Comparison of ENCODE assay signal across 23 cellular contexts in the genomic region with DNA sequence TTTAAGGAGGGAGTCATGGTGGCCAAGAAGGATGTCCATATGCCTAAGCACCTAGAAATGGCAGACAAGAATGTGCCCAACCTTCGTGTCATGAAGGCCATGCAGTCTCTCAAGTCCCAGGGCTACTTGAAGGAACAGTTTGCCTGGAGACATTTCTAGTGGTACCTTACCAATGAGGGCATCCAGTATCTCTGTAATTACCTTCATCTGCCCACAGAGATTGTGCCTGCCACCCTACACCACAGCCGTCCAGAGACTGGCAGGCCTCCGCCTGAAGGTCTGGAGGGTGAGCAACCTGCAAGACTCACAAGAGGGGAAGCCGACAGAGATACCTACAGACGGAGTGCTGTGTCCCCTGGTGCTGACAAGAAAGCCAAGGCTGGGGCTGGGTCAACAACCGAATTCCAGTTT.
DNase-seq lines count a peak whose midpoint lies in the region; ATAC-seq, FAIRE-seq and TF ChIP-seq lines count a peak whose summit lies in the region.
"Had no signal": no experiment of that assay in that cellular context is flagged by ENCODE, and none has a peak within 500 bp of the region (broad histone marks: within the 10 kb centered on the region; RNA-seq: fewer than 3 reads in every experiment).

No MANE protein-coding gene starts in this region.

- H3K4me3 Mint-ChIP-seq in activated CD4-positive, alpha-beta memory T cell treated with anti-CD3 and anti-CD28 coated beads, Interleukin-2, amount 10 ng/mL, durations not matched to agents 7 days and 5 days = no peak overlapping the region
- no peak overlapping the region for H3K4me3 Mint-ChIP-seq in activated CD4-positive, alpha-beta memory T cell treated with anti-CD3 and anti-CD28 coated beads for 36 hours
- no peak overlapping the region for H3K4me3 Mint-ChIP-seq in progenitor cell of endocrine pancreas (ENCODE audit: low read depth)
- H3K4me3 Mint-ChIP-seq: CD4-positive, alpha-beta T cell had no signal

- H3K27me3 Mint-ChIP-seq in activated CD4-positive, alpha-beta memory T cell treated with anti-CD3 and anti-CD28 coated beads, Interleukin-2, amount 10 ng/mL, durations not matched to agents 7 days and 5 days = no peaks in the 10 kb centered on the region
- H3K27me3 Mint-ChIP-seq in activated CD4-positive, alpha-beta memory T cell treated with anti-CD3 and anti-CD28 coated beads for 36 hours = peaks cover 6% of the 10 kb centered on the region
- H3K27me3 Mint-ChIP-seq in progenitor cell of endocrine pancreas = no peaks in the 10 kb centered on the region
- H3K27me3 Mint-ChIP-seq: CD4-positive, alpha-beta T cell had no signal

- no TSS peak for BruUV-seq in K562 (replicated peaks; lab: Mats Ljungman, UMichigan)

- in situ Hi-C loops in K562 (cut with MboI) = loop anchor here (25.0 kb wide), 1 partner anchor 1610 kb away; a partner anchor contains a TSS

- H3K79me2 ChIP-seq in OCI-LY1 (ENCODE audit: insufficient read depth, low read length) = no peaks in the 10 kb centered on the region
- H3K79me2 ChIP-seq in K562 (ENCODE audit: control insufficient read depth, insufficient read depth, low read length) = peaks cover 96% of the 10 kb centered on the region

- FAIRE-seq in K562 (lab: Jason Lieb, UNC) = no peak
- FAIRE-seq: urothelium cell line had no signal

- CTCF ChIA-PET in activated CD4-positive, alpha-beta memory T cell treated with anti-CD3 and anti-CD28 coated beads, Interleukin-2, amount 10 ng/mL, durations not matched to agents 7 days and 5 days (lab: Charles Lee) = interaction anchor here (1.0 kb wide), 1 partner anchor 15 kb away, joined by 3 read pairs; a partner anchor contains a TSS
- CTCF ChIA-PET in activated CD4-positive, alpha-beta memory T cell treated with anti-CD3 and anti-CD28 coated beads for 36 hours (lab: Charles Lee) = no interaction called here
- CTCF ChIA-PET in K562 (lab: Yijun Ruan, JAX; ENCODE audit: low intra/inter-chr PET ratio) = no interaction called here

- H3K9ac ChIP-seq in OCI-LY1 (ENCODE audit: low read length) = peak overlapping the region; percentile 31; the same call in 1 of the 2 replicates
- H3K9ac ChIP-seq in K562 (ENCODE audit: insufficient read depth in 1 of 2, low read depth in 2 of 2, low read length in 2 of 2) = peak overlapping the region; percentile 89 to 98

- intact Hi-C loops in activated CD4-positive, alpha-beta memory T cell treated with anti-CD3 and anti-CD28 coated beads for 36 hours (cut with micrococcal nuclease) = no loop called here
- intact Hi-C loops in K562 (cut with micrococcal nuclease) (loop anchor here (10.0 kb wide), 1 partner anchor 1633 kb away; a partner anchor contains a TSS), heart left ventricle (cut with DNase I) (loop anchor here in 7 of 10 donors (5.0 to 10.0 kb wide), 8 partner anchors 45 to 177 kb away; a partner anchor contains a TSS)

- H3K36me3 Mint-ChIP-seq in activated CD4-positive, alpha-beta memory T cell treated with anti-CD3 and anti-CD28 coated beads, Interleukin-2, amount 10 ng/mL, durations not matched to agents 7 days and 5 days (ENCODE audit: low read depth) = peaks cover 15% of the 10 kb centered on the region
- peaks cover 17% of the 10 kb centered on the region for H3K36me3 Mint-ChIP-seq in activated CD4-positive, alpha-beta memory T cell treated with anti-CD3 and anti-CD28 coated beads for 36 hours
- no peaks in the 10 kb centered on the region for H3K36me3 Mint-ChIP-seq in progenitor cell of endocrine pancreas (ENCODE audit: insufficient read depth)

- H3K4me1 ChIP-seq in OCI-LY1 (ENCODE audit: insufficient read depth, low read length, severe bottlenecking) (peaks cover 61% of the 10 kb centered on the region), K562 (replicated peaks in 1 of 2; ENCODE audit: control insufficient read depth in 2 of 2, insufficient read depth in 2 of 2, low read length in 2 of 2) (peaks cover 10 to 13% of the 10 kb centered on the region in 2 experiments; a peak in 3 of 5 replicates), heart left ventricle (peaks cover 0 to 53% (median 12%) of the 10 kb centered on the region in 12 donors)

- WGBS in K562 (ENCODE audit: insufficient coverage, low coverage, missing lambda C conversion rate) = 3% methylated on average over 6 of the region's 6 CpGs
- 85 to 95% (median 89%) methylated on average over 6 of the region's 6 CpGs for WGBS in heart left ventricle, 4 donors

- H3K27ac ChIP-seq in OCI-LY1 (ENCODE audit: low read depth, low read length, poor library complexity, severe bottlenecking) (peak overlapping the region; percentile 99), K562 (ENCODE audit: extremely low read depth, low read depth, low read length) (peak overlapping the region; percentile 99), heart left ventricle (no peak overlapping the region)
- H3K27ac ChIP-seq: ascending aorta, esophagus squamous epithelium, SJSA1 had no signal

- TF ChIP-seq CTCF in OCI-LY1 (IDR thresholded peaks at IDR 0.05; ENCODE audit: low read length) (no peak), K562 (IDR thresholded peaks at IDR 0.05 in 2 of 3, conservative IDR thresholded peaks at IDR 0.05 in 1 of 3; ENCODE audit: insufficient read depth in 2 of 3, low read depth in 1 of 3, low read length in 3 of 3) (no peak), progenitor cell of endocrine pancreas (IDR thresholded peaks at IDR 0.05; ENCODE audit: unreplicated experiment) (no peak), heart left ventricle (IDR thresholded peaks at IDR 0.05) (no peak)

- no peaks in the 10 kb centered on the region for H3K9me1 ChIP-seq in K562 (ENCODE audit: control insufficient read depth, insufficient read depth, low read length)

- peak overlapping the region; percentile 18; the same call in 1 of the 2 replicates for H3K4me2 ChIP-seq in OCI-LY1 (ENCODE audit: low read length)
- peak overlapping the region; percentile 86 for H3K4me2 ChIP-seq in K562 (ENCODE audit: insufficient read depth, low read length)

- TF ChIP-seq EP300 in K562 (IDR thresholded peaks at IDR 0.05; ENCODE audit: low read length) = no peak

- no peak for DNase-seq in activated CD4-positive, alpha-beta memory T cell treated with anti-CD3 and anti-CD28 coated beads, Interleukin-2, amount 10 ng/mL, durations not matched to agents 7 days and 5 days
- no peak for DNase-seq in activated CD4-positive, alpha-beta memory T cell treated with anti-CD3 and anti-CD28 coated beads for 36 hours
- peak in 1 of 4 experiments; percentile 72 for DNase-seq in K562 (ENCODE audit: extremely low read depth in 1 of 4, low spot score in 3 of 4)
- DNase-seq in progenitor cell of endocrine pancreas (ENCODE audit: low spot score, unreplicated experiment) = no peak
- no peak for DNase-seq in stimulated activated CD4-positive, alpha-beta T cell treated with anti-CD3 and anti-CD28 coated beads, Interleukin-15, amount 100 ng/mL, for 24 hours
- DNase-seq in heart left ventricle = no peak
- DNase-seq in NCI-H774 (lab: John Stamatoyannopoulos, UW) = no peak
- DNase-seq: activated naive CD4-positive, alpha-beta T cell treated with Interleukin-2 at 50 U/mL for 16 hours; CD4-positive, alpha-beta T cell; cerebellar nuclear complex; DMS79; effector CD4-positive, alpha-beta T cell; esophagus squamous epithelium; left ventricle myocardium superior; NCI-H1105; NCI-H69; nucleus accumbens; PC-3; substantia nigra had no signal

- TF ChIP-seq RAD21 in K562 (CRISPR knock-in tag; conservative IDR thresholded peaks at IDR 0.05 in 1 of 2, IDR thresholded peaks at IDR 0.05 in 1 of 2) = no peak

- H3F3A ChIP-seq in OCI-LY1 (ENCODE audit: insufficient read depth, low read length) = peaks cover 29% of the 10 kb centered on the region

- H3K36me3 ChIP-seq in OCI-LY1 (ENCODE audit: insufficient read depth, low read length) (no peaks in the 10 kb centered on the region), K562 (ENCODE audit: control insufficient read depth, insufficient read depth, low read length) (peaks cover 17% of the 10 kb centered on the region; the same call in 2 of the 3 replicates), heart left ventricle (no peaks in the 10 kb centered on the region)
- H3K36me3 ChIP-seq: ascending aorta, esophagus squamous epithelium had no signal

- peak overlapping the region; percentile 32 for H3K27ac Mint-ChIP-seq in activated CD4-positive, alpha-beta memory T cell treated with anti-CD3 and anti-CD28 coated beads, Interleukin-2, amount 10 ng/mL, durations not matched to agents 7 days and 5 days
- H3K27ac Mint-ChIP-seq in activated CD4-positive, alpha-beta memory T cell treated with anti-CD3 and anti-CD28 coated beads for 36 hours = no peak overlapping the region
- peak overlapping the region; percentile 86 for H3K27ac Mint-ChIP-seq in progenitor cell of endocrine pancreas

- TF ChIP-seq POLR2A in K562 (conservative IDR thresholded peaks at IDR 0.05) = no peak
- no peak for TF ChIP-seq POLR2A in heart left ventricle (IDR thresholded peaks at IDR 0.05)

- ATAC-seq in K562 (no peak), heart left ventricle (no peak)
- ATAC-seq: left ventricle myocardium superior, PC-3 had no signal

- H4K20me1 ChIP-seq in OCI-LY1 (ENCODE audit: insufficient read depth, low read length) (no peaks in the 10 kb centered on the region), K562 (replicated peaks; ENCODE audit: control insufficient read depth, insufficient read depth, low read length) (peaks cover 33% of the 10 kb centered on the region)

- no peaks in the 10 kb centered on the region for H3K9me3 ChIP-seq in OCI-LY1 (ENCODE audit: low read length)
- no peaks in the 10 kb centered on the region for H3K9me3 ChIP-seq in K562 (replicated peaks; ENCODE audit: control insufficient read depth, insufficient read depth, low read depth, low read length)
- no peaks in the 10 kb centered on the region for H3K9me3 ChIP-seq in heart left ventricle
- H3K9me3 ChIP-seq: ascending aorta, esophagus squamous epithelium, SJSA1 had no signal

- H3K4me3 ChIP-seq in OCI-LY1 (ENCODE audit: low read depth, low read length, poor library complexity, severe bottlenecking) = no peak overlapping the region
- H3K4me3 ChIP-seq in K562 = peak overlapping the region; percentile 26
- H3K4me3 ChIP-seq in heart left ventricle = no peak overlapping the region
- H3K4me3 ChIP-seq: ascending aorta, esophagus squamous epithelium, SJSA1 had no signal

- H3K27me3 ChIP-seq in OCI-LY1 (ENCODE audit: insufficient read depth, low read length) (no peaks in the 10 kb centered on the region), K562 (ENCODE audit: control insufficient read depth in 2 of 2, insufficient read depth in 2 of 2, low read length in 2 of 2) (no peaks in the 10 kb centered on the region), heart left ventricle (peaks cover 0 to 17% (median 0%) of the 10 kb centered on the region in 9 donors)
- H3K27me3 ChIP-seq: ascending aorta, SJSA1 had no signal

- no peaks in the 10 kb centered on the region for H3K9me3 Mint-ChIP-seq in activated CD4-positive, alpha-beta memory T cell treated with anti-CD3 and anti-CD28 coated beads, Interleukin-2, amount 10 ng/mL, durations not matched to agents 7 days and 5 days
- no peaks in the 10 kb centered on the region for H3K9me3 Mint-ChIP-seq in activated CD4-positive, alpha-beta memory T cell treated with anti-CD3 and anti-CD28 coated beads for 36 hours
- no peaks in the 10 kb centered on the region for H3K9me3 Mint-ChIP-seq in progenitor cell of endocrine pancreas (ENCODE audit: low read depth)
- H3K9me3 Mint-ChIP-seq: CD4-positive, alpha-beta T cell had no signal

- H2AFZ ChIP-seq in OCI-LY1 (ENCODE audit: low read length) (no peak overlapping the region), K562 (ENCODE audit: low read depth, low read length) (no peak overlapping the region)

- H3K4me1 Mint-ChIP-seq in activated CD4-positive, alpha-beta memory T cell treated with anti-CD3 and anti-CD28 coated beads, Interleukin-2, amount 10 ng/mL, durations not matched to agents 7 days and 5 days = peaks cover 40% of the 10 kb centered on the region
- peaks cover 26% of the 10 kb centered on the region for H3K4me1 Mint-ChIP-seq in activated CD4-positive, alpha-beta memory T cell treated with anti-CD3 and anti-CD28 coated beads for 36 hours (ENCODE audit: low read depth)
- H3K4me1 Mint-ChIP-seq in progenitor cell of endocrine pancreas (ENCODE audit: low read depth) = peaks cover 14% of the 10 kb centered on the region

- no peaks in the 10 kb centered on the region for H3K9me2 ChIP-seq in OCI-LY1 (ENCODE audit: low read depth, low read length)

- POLR2A ChIA-PET in activated CD4-positive, alpha-beta memory T cell treated with anti-CD3 and anti-CD28 coated beads, Interleukin-2, amount 10 ng/mL, durations not matched to agents 7 days and 5 days (lab: Charles Lee) = interaction anchor here (6.6 to 20.8 kb wide), 5 partner anchors 14 to 77 kb away, joined by 113 to 992 read pairs (median 499); a partner anchor contains a TSS
- POLR2A ChIA-PET in activated CD4-positive, alpha-beta memory T cell treated with anti-CD3 and anti-CD28 coated beads for 36 hours (lab: Charles Lee) = interaction anchor here (1.0 to 3.9 kb wide), 3 partner anchors 14 to 68 kb away, joined by 3 to 100 read pairs (median 4); a partner anchor contains a TSS
- POLR2A ChIA-PET in K562 (lab: Yijun Ruan, JAX) = interaction anchor here (1.7 to 16.5 kb wide), 2 partner anchors 14 to 26 kb away, joined by 4 to 1095 read pairs; a partner anchor contains a TSS

Comparison
In these comparisons a context has a peak if more than half of its experiments do, and no peak if none do; other contexts are left out.
1. H3K27ac ChIP-seq: peak in OCI-LY1 (single experiment) and K562 (single experiment); none in heart left ventricle (0 of 12).